ENCODE assay signal across 17 cellular contexts in genomic region chr16:77574867-77575619, GRCh38.
DNase-seq lines count a peak whose midpoint lies in the region; ATAC-seq and TF ChIP-seq lines count a peak whose summit lies in the region.
"Had no signal": no experiment of that assay in that cellular context is flagged by ENCODE, and none has a peak within 500 bp of the region (broad histone marks: within the 10 kb centered on the region; RNA-seq: fewer than 3 reads in every experiment).

No MANE protein-coding gene starts in this region.

- H3K27me3 ChIP-seq in adrenal gland: no peaks in the 10 kb centered on the region
- no peaks in the 10 kb centered on the region for H3K27me3 ChIP-seq in left lung
- H3K27me3 ChIP-seq: breast epithelium had no signal

- intact Hi-C loops in adrenal gland (cut with DNase I) (no loop called here), left lung (cut with DNase I) (loop anchor here in 1 of 2 donors (10.0 kb wide), 1 partner anchor 140 kb away; the partner anchor contains the start of gene ADAMTS18), sciatic nerve (cut with DNase I) (no loop called here)

- DNase-seq in adrenal gland (peak in 6 of 7 donors; percentile 17 to 58 (median 28)), fibroblast of pulmonary artery (ENCODE audit: low read depth) (peak; percentile 66), left lung (no peak), sciatic nerve (ENCODE audit: low spot score) (peak; percentile 58)
- DNase-seq in naive thymus-derived CD8-positive, alpha-beta T cell: no peak
- no peak for DNase-seq in activated effector memory CD4-positive, alpha-beta T cell treated with anti-CD3 and anti-CD28 coated beads, Interleukin-2, amount 50 U/mL, for 16 hours
- DNase-seq: Caco-2; IMR-90; MM.1S; naive thymus-derived CD4-positive, alpha-beta T cell; NCI-H1930; NCI-H446; T-cell had no signal

- POLR2A ChIA-PET in naive thymus-derived CD8-positive, alpha-beta T cell (lab: Charles Lee): no interaction called here

- H3K4me3 Mint-ChIP-seq in naive thymus-derived CD8-positive, alpha-beta T cell: no peak overlapping the region
- H3K4me3 Mint-ChIP-seq: naive thymus-derived CD4-positive, alpha-beta T cell; T-cell had no signal

- TF ChIP-seq CTCF in adrenal gland (IDR thresholded peaks at IDR 0.05) (no peak), fibroblast of pulmonary artery (IDR thresholded peaks at IDR 0.05; ENCODE audit: low read length, missing control alignments) (no peak), left lung (IDR thresholded peaks at IDR 0.05) (no peak)

- peak overlapping the region in 1 of 5 donors; percentile 53 for H3K27ac ChIP-seq in adrenal gland
- no peak overlapping the region for H3K27ac ChIP-seq in left lung

- no peaks in the 10 kb centered on the region for H3K36me3 Mint-ChIP-seq in naive thymus-derived CD8-positive, alpha-beta T cell
- H3K36me3 Mint-ChIP-seq: activated naive CD4-positive, alpha-beta T cell treated with anti-CD3 and anti-CD28 coated beads, Interleukin-2, amount 50 U/mL, for 72 hours; naive thymus-derived CD4-positive, alpha-beta T cell; T-cell had no signal

- H3K4me3 ChIP-seq in adrenal gland (no peak overlapping the region), fibroblast of pulmonary artery (replicated peaks; ENCODE audit: low read depth, low read length) (no peak overlapping the region), left lung (no peak overlapping the region)
- H3K4me3 ChIP-seq: breast epithelium had no signal

- peaks cover 6 to 47% (median 13%) of the 10 kb centered on the region in 5 donors for H3K27me3 Mint-ChIP-seq in naive thymus-derived CD8-positive, alpha-beta T cell

- H3K4me1 ChIP-seq in adrenal gland (replicated peaks in 1 of 2) (no peaks in the 10 kb centered on the region), left lung (no peaks in the 10 kb centered on the region)
- H3K4me1 ChIP-seq: breast epithelium, Caco-2 had no signal

- H3K9me3 ChIP-seq in adrenal gland (replicated peaks in 1 of 3) (no peaks in the 10 kb centered on the region), left lung (no peaks in the 10 kb centered on the region)
- H3K9me3 ChIP-seq: Caco-2 had no signal

- H3K36me3 ChIP-seq in adrenal gland (replicated peaks in 1 of 2): no peaks in the 10 kb centered on the region
- H3K36me3 ChIP-seq in left lung: no peaks in the 10 kb centered on the region
- H3K36me3 ChIP-seq: breast epithelium had no signal

- H3K4me1 Mint-ChIP-seq in naive thymus-derived CD8-positive, alpha-beta T cell: peaks cover 0 to 2% (median 0%) of the 10 kb centered on the region in 4 donors
- H3K4me1 Mint-ChIP-seq: naive thymus-derived CD4-positive, alpha-beta T cell; T-cell had no signal

- WGBS in adrenal gland, 4 donors: 47 to 65% (median 60%) methylated on average over 8 to 13 of the region's 13 CpGs

- no peaks in the 10 kb centered on the region for H3K9me3 Mint-ChIP-seq in naive thymus-derived CD8-positive, alpha-beta T cell
- H3K9me3 Mint-ChIP-seq: activated naive CD4-positive, alpha-beta T cell treated with anti-CD3 and anti-CD28 coated beads, Interleukin-2, amount 50 U/mL, for 72 hours; T-cell had no signal

- peak; percentile 85 for ATAC-seq in left lung
- ATAC-seq in sciatic nerve: peak; percentile 30
- ATAC-seq in GM18511 (IDR thresholded peaks at IDR 0.05; ENCODE audit: unreplicated experiment): no peak
- no peak for ATAC-seq in naive thymus-derived CD8-positive, alpha-beta T cell
- no peak for ATAC-seq in SK-N-SH treated with all-trans-retinoic acid at 6 μM for 48 hours
- ATAC-seq: activated naive CD4-positive, alpha-beta T cell treated with anti-CD3 and anti-CD28 coated beads, Interleukin-2, amount 50 U/mL, for 72 hours; naive thymus-derived CD4-positive, alpha-beta T cell; T-cell had no signal

- no peak overlapping the region for H3K27ac Mint-ChIP-seq in naive thymus-derived CD8-positive, alpha-beta T cell
- H3K27ac Mint-ChIP-seq: activated naive CD4-positive, alpha-beta T cell treated with anti-CD3 and anti-CD28 coated beads, Interleukin-2, amount 50 U/mL, for 72 hours; naive thymus-derived CD4-positive, alpha-beta T cell; T-cell had no signal

- TF ChIP-seq POLR2A in adrenal gland (IDR thresholded peaks at IDR 0.05): no peak

TF ChIP-seq in SK-N-SH treated with all-trans-retinoic acid at 6 μM for 48 hours, 23 proteins besides CTCF, POLR2A, EP300 and RAD21:
- TF ChIP-seq ZC3H10 (CRISPR knock-in tag; IDR thresholded peaks at IDR 0.05) (no peak), TOX (CRISPR knock-in tag; IDR thresholded peaks at IDR 0.05; ENCODE audit: borderline replicate concordance) (no peak), CSDC2 (CRISPR knock-in tag; IDR thresholded peaks at IDR 0.05) (no peak), ZNF8 (CRISPR knock-in tag; IDR thresholded peaks at IDR 0.05) (no peak), BACH2 (CRISPR knock-in tag; IDR thresholded peaks at IDR 0.05; ENCODE audit: borderline replicate concordance) (no peak), ZFP30 (CRISPR knock-in tag; IDR thresholded peaks at IDR 0.05) (no peak), ZNF70 (CRISPR knock-in tag; IDR thresholded peaks at IDR 0.05) (no peak), SNAI2 (CRISPR knock-in tag; IDR thresholded peaks at IDR 0.05) (no peak), TCF4 (CRISPR knock-in tag; IDR thresholded peaks at IDR 0.05; ENCODE audit: borderline replicate concordance) (no peak), ISL1 (CRISPR knock-in tag; IDR thresholded peaks at IDR 0.05) (no peak)

Comparison
In these comparisons a context has a peak if more than half of its experiments do, and no peak if none do; other contexts are left out.
1. DNase-seq: peak in adrenal gland (6 of 7), fibroblast of pulmonary artery (single experiment) and sciatic nerve (single experiment); none in left lung (0 of 2), naive thymus-derived CD8-positive, alpha-beta T cell (0 of 10) and activated effector memory CD4-positive, alpha-beta T cell treated with anti-CD3 and anti-CD28 coated beads, Interleukin-2, amount 50 U/mL, for 16 hours (single experiment).
2. ATAC-seq: peak in left lung (single experiment) and sciatic nerve (single experiment); none in GM18511 (single experiment), naive thymus-derived CD8-positive, alpha-beta T cell (0 of 2) and SK-N-SH treated with all-trans-retinoic acid at 6 μM for 48 hours (single experiment).